ENCODE assay signal across 20 cellular contexts in genomic region chr11:112132737-112133136, GRCh38. TPM values are rescaled to one million over a fixed set of nuclear protein-coding genes. Genes with fewer than 3 reads are reported as not detected.
A peak's percentile ranks its signal among the peaks of the same experiment; 100 is the strongest.
DNase-seq lines count a peak whose midpoint lies in the region; FAIRE-seq and TF ChIP-seq lines count a peak whose summit lies in the region.
"Had no signal": no experiment of that assay in that cellular context is flagged by ENCODE, and none has a peak within 500 bp of the region (broad histone marks: within the 10 kb centered on the region; RNA-seq: fewer than 3 reads in every experiment).

No MANE protein-coding gene starts in this region.

- no peak overlapping the region for H3K27ac Mint-ChIP-seq in T-helper 2 cell treated with Interferon-gamma antibody and Interleukin-4, amounts not matched to agents 5 μg/mL and 100 μg/mL, for 36 hours
- H3K27ac Mint-ChIP-seq: activated CD8-positive, alpha-beta T cell treated with anti-CD3 and anti-CD28 coated beads, Interleukin-2, amount 10 ng/mL, durations not matched to agents 7 days and 5 days; CD4-positive, CD25-positive, alpha-beta regulatory T cell; endodermal cell; mesothelial cell of epicardium had no signal

- no peaks in the 10 kb centered on the region for H3K9me3 ChIP-seq in MM.1S (replicated peaks; ENCODE audit: insufficient read depth, low read length)
- H3K9me3 ChIP-seq: vagina had no signal

- TF ChIP-seq CTCF in MM.1S (IDR thresholded peaks at IDR 0.05; ENCODE audit: low read length) (no peak), bronchial epithelial cell (IDR thresholded peaks at IDR 0.05; ENCODE audit: insufficient read depth, low read length, severe bottlenecking) (no peak)

- DNase-seq in GM12892 (ENCODE audit: insufficient read length) (no peak), MM.1S (peak; percentile 79), bronchial epithelial cell (ENCODE audit: low read depth) (no peak), renal cortical epithelial cell (ENCODE audit: low read depth) (peak; percentile 30), mucosa of gallbladder (ENCODE audit: low spot score) (no peak), NCI-H2171 (lab: John Stamatoyannopoulos, UW) (no peak)
- DNase-seq in T-helper 2 cell treated with Interferon-gamma antibody and Interleukin-4, amounts not matched to agents 5 μg/mL and 100 μg/mL, for 36 hours (ENCODE audit: low spot score) = no peak
- DNase-seq: activated CD4-positive, CD25-positive, alpha-beta regulatory T cell treated with anti-CD3 and anti-CD28 coated beads, Interleukin-2, amount 50 U/mL, for 72 hours; activated CD8-positive, alpha-beta T cell treated with anti-CD3 and anti-CD28 coated beads, Interleukin-2, amount 10 ng/mL, durations not matched to agents 7 days and 5 days; activated gamma-delta T cell treated with Interleukin-2 at 50 U/mL for 16 hours; CD4-positive, CD25-positive, alpha-beta regulatory T cell; cortex of kidney; endodermal cell; GF-D8; left colon; NCI-H1417; NCI-H524 had no signal

- H3K4me3 Mint-ChIP-seq in T-helper 2 cell treated with Interferon-gamma antibody and Interleukin-4, amounts not matched to agents 5 μg/mL and 100 μg/mL, for 36 hours = no peak overlapping the region
- H3K4me3 Mint-ChIP-seq: activated CD8-positive, alpha-beta T cell treated with anti-CD3 and anti-CD28 coated beads, Interleukin-2, amount 10 ng/mL, durations not matched to agents 7 days and 5 days; CD4-positive, CD25-positive, alpha-beta regulatory T cell; endodermal cell; mesothelial cell of epicardium had no signal

- peaks cover 23% of the 10 kb centered on the region for H3K4me1 ChIP-seq in MM.1S (ENCODE audit: low read length)

- no peaks in the 10 kb centered on the region for H3K9me3 Mint-ChIP-seq in T-helper 2 cell treated with Interferon-gamma antibody and Interleukin-4, amounts not matched to agents 5 μg/mL and 100 μg/mL, for 36 hours
- H3K9me3 Mint-ChIP-seq: endodermal cell, mesothelial cell of epicardium had no signal

- H3K4me2 ChIP-seq in MM.1S (ENCODE audit: low read depth, low read length) = peak overlapping the region; percentile 21; the same call in 1 of the 2 replicates

- no peaks in the 10 kb centered on the region for H3K36me3 ChIP-seq in MM.1S (replicated peaks; ENCODE audit: insufficient read depth, low read length)
- no peaks in the 10 kb centered on the region for H3K36me3 ChIP-seq in bronchial epithelial cell (ENCODE audit: control insufficient read depth, insufficient read depth, low read length)
- H3K36me3 ChIP-seq: vagina had no signal

- H3K79me2 ChIP-seq in MM.1S (ENCODE audit: low read length) = no peaks in the 10 kb centered on the region

- H3K4me3 ChIP-seq in MM.1S (ENCODE audit: low read length) = no peak overlapping the region
- H3K4me3 ChIP-seq in bronchial epithelial cell (ENCODE audit: low read depth, low read length) = no peak overlapping the region
- H3K4me3 ChIP-seq: vagina had no signal

- peak; percentile 54 for FAIRE-seq in GM12892 (lab: Jason Lieb, UNC)
- peak; percentile 70 for FAIRE-seq in bronchial epithelial cell (lab: Jason Lieb, UNC)

- peak overlapping the region; percentile 75; the same call in 1 of the 2 replicates for H3K27ac ChIP-seq in MM.1S (ENCODE audit: low read length)
- H3K27ac ChIP-seq: vagina had no signal

- H3K27me3 Mint-ChIP-seq in T-helper 2 cell treated with Interferon-gamma antibody and Interleukin-4, amounts not matched to agents 5 μg/mL and 100 μg/mL, for 36 hours (ENCODE audit: low read depth) = no peaks in the 10 kb centered on the region

- no peak for TF ChIP-seq POLR2A in GM12892 (IDR thresholded peaks at IDR 0.05; ENCODE audit: low read depth, low read length)

- H3K9me2 ChIP-seq in MM.1S (replicated peaks; ENCODE audit: insufficient read depth, low read length) = no peaks in the 10 kb centered on the region

- no peak overlapping the region for H2AFZ ChIP-seq in MM.1S (ENCODE audit: low read length)

- H3K27me3 ChIP-seq in MM.1S (replicated peaks; ENCODE audit: insufficient read depth, low read length) (no peaks in the 10 kb centered on the region), bronchial epithelial cell (ENCODE audit: control insufficient read depth, insufficient read depth, low read length) (no peaks in the 10 kb centered on the region)
- H3K27me3 ChIP-seq: vagina had no signal

- no peak overlapping the region for H3K9ac ChIP-seq in MM.1S (ENCODE audit: low read length)

- peaks cover 19% of the 10 kb centered on the region; the same call in 1 of the 2 replicates for H3F3A ChIP-seq in MM.1S (ENCODE audit: insufficient read depth, low read length)

- no peaks in the 10 kb centered on the region for H3K36me3 Mint-ChIP-seq in T-helper 2 cell treated with Interferon-gamma antibody and Interleukin-4, amounts not matched to agents 5 μg/mL and 100 μg/mL, for 36 hours (ENCODE audit: low read depth)
- H3K36me3 Mint-ChIP-seq: mesothelial cell of epicardium had no signal

- peaks cover 6% of the 10 kb centered on the region for H3K4me1 Mint-ChIP-seq in T-helper 2 cell treated with Interferon-gamma antibody and Interleukin-4, amounts not matched to agents 5 μg/mL and 100 μg/mL, for 36 hours (ENCODE audit: low read depth)
- H3K4me1 Mint-ChIP-seq: endodermal cell had no signal

- H4K20me1 ChIP-seq in MM.1S (ENCODE audit: insufficient read depth, low read length) = no peaks in the 10 kb centered on the region

RNA-seq across cellular contexts. Expression of gene IL18, which starts 31.2 kb away (rescaled TPM):
- 1.2 TPM for polyA plus RNA-seq in GM12892 (2012; ENCODE audit: missing spikeins)
- total RNA-seq in bronchial epithelial cell (33.8 and 72.1 TPM in 2 replicates), renal cortical epithelial cell (1.6 and 34.2 TPM in 2 replicates), mucosa of gallbladder (34.3 TPM)
- polyA plus RNA-seq: CD4-positive, CD25-positive, alpha-beta regulatory T cell; neural cell had no signal

RNA-seq across cellular contexts. Expression of gene TEX12, which starts 34.4 kb away (rescaled TPM):
- 0.64 TPM for polyA plus RNA-seq in GM12892 (2012; ENCODE audit: missing spikeins)
- total RNA-seq in bronchial epithelial cell (0.26 TPM in 1 of 2 replicates, not detected in the other), renal cortical epithelial cell (not detected in 2 replicates), mucosa of gallbladder (not detected)
- total RNA-seq: activated CD8-positive, alpha-beta T cell treated with anti-CD3 and anti-CD28 coated beads, Interleukin-2, amount 10 ng/mL, durations not matched to agents 7 days and 5 days; endodermal cell; vagina had no signal

RNA-seq across cellular contexts. Expression of gene BCO2, which starts 42.6 kb away (rescaled TPM):
- 0.98 TPM for polyA plus RNA-seq in GM12892 (2012; ENCODE audit: missing spikeins)
- total RNA-seq in bronchial epithelial cell (1.0 and 2.1 TPM in 2 replicates), renal cortical epithelial cell (0.75 TPM in 1 of 2 replicates, not detected in the other), mucosa of gallbladder (27.2 TPM)
- polyA plus RNA-seq: CD4-positive, CD25-positive, alpha-beta regulatory T cell had no signal

RNA-seq across cellular contexts. Expression of gene SDHD, which starts 46.1 kb away (rescaled TPM):
- polyA plus RNA-seq in GM12892 (2012; ENCODE audit: missing spikeins) = 133 TPM
- 103 and 133 TPM in 2 replicates for total RNA-seq in bronchial epithelial cell
- total RNA-seq in renal cortical epithelial cell = 126 and 185 TPM in 2 replicates
- 147 TPM for total RNA-seq in mucosa of gallbladder

RNA-seq across cellular contexts. Expression of gene TIMM8B, which starts 46.2 kb away (rescaled TPM):
- 96.8 TPM for polyA plus RNA-seq in GM12892 (2012; ENCODE audit: missing spikeins)
- 66.3 and 78.6 TPM in 2 replicates for total RNA-seq in bronchial epithelial cell
- 39.1 and 71.4 TPM in 2 replicates for total RNA-seq in renal cortical epithelial cell
- 47.9 TPM for total RNA-seq in mucosa of gallbladder

Comparison
In these comparisons a context has a peak if more than half of its experiments do, and no peak if none do; other contexts are left out.
1. DNase-seq: peak in MM.1S (single experiment) and renal cortical epithelial cell (single experiment); none in GM12892 (single experiment), bronchial epithelial cell (single experiment), T-helper 2 cell treated with Interferon-gamma antibody and Interleukin-4, amounts not matched to agents 5 μg/mL and 100 μg/mL, for 36 hours (single experiment), mucosa of gallbladder (single experiment) and NCI-H2171 (single experiment).